19 cellular contexts compared by ENCODE assay signal in genomic region chrX:72705111-72705510, GRCh38.
"Had no signal": no experiment of that assay in that cellular context is flagged by ENCODE, and none has a peak within 500 bp of the region (broad histone marks: within the 10 kb centered on the region; RNA-seq: fewer than 3 reads in every experiment).

No MANE protein-coding gene starts in this region.

- H3K4me3 ChIP-seq: MG63, SJSA1, SK-N-MC had no signal

- H3K36me3 ChIP-seq: MG63, SJSA1 had no signal

- H3K4me1 ChIP-seq: SJSA1 had no signal

- H3K27me3 ChIP-seq: MG63, SJSA1 had no signal

- DNase-seq: KBM-7, MG63, NCI-H1092, NCI-H1105 treated with DMSO at 0.1 percent for 48 hours, NCI-H1417 treated with DMSO at 0.1 percent for 48 hours, NCI-H146, NCI-H1694 treated with DMSO at 0.1 percent for 48 hours, NCI-H1930, NCI-H2081, NCI-H2107, NCI-H2227 treated with DMSO at 0.1 percent for 48 hours, NCI-H524, NCI-H69, NCI-H774, Right ventricle myocardium superior, RPMI8226, SIG-M5 had no signal

- H3K9me3 ChIP-seq: MG63, SJSA1 had no signal

- H3K27ac ChIP-seq: SJSA1, SK-N-MC had no signal
